Comparison of ENCODE assay signal across 18 cellular contexts in genomic region chr11:69229521-69229920, GRCh38.
DNase-seq lines count a peak whose midpoint lies in the region; ATAC-seq, FAIRE-seq and TF ChIP-seq lines count a peak whose summit lies in the region.
"Had no signal": no experiment of that assay in that cellular context is flagged by ENCODE, and none has a peak within 500 bp of the region (broad histone marks: within the 10 kb centered on the region; RNA-seq: fewer than 3 reads in every experiment).

No MANE protein-coding gene starts in this region.

- no peak overlapping the region for H3K27ac Mint-ChIP-seq in activated CD8-positive, alpha-beta T cell treated with anti-CD3 and anti-CD28 coated beads, Interleukin-2, amount 10 ng/mL, durations not matched to agents 7 days and 5 days
- H3K27ac Mint-ChIP-seq: CD4-positive, CD25-positive, alpha-beta regulatory T cell; HFFc6 had no signal

- H3K27ac ChIP-seq in right cardiac atrium (ENCODE audit: low read length) = no peak overlapping the region
- no peak overlapping the region for H3K27ac ChIP-seq in vagina
- H3K27ac ChIP-seq: BLaER1 treated with 17β-estradiol and CSF1 and Interleukin-3, amounts not matched to agents 10 nM and 100 nM had no signal

- no peaks in the 10 kb centered on the region for H3K4me1 Mint-ChIP-seq in activated CD8-positive, alpha-beta T cell treated with anti-CD3 and anti-CD28 coated beads, Interleukin-2, amount 10 ng/mL, durations not matched to agents 7 days and 5 days (ENCODE audit: low read depth)
- H3K4me1 Mint-ChIP-seq: CD4-positive, CD25-positive, alpha-beta regulatory T cell had no signal

- H3K27me3 ChIP-seq in right cardiac atrium (ENCODE audit: control insufficient read depth, insufficient read depth) (no peaks in the 10 kb centered on the region), vagina (no peaks in the 10 kb centered on the region)
- H3K27me3 ChIP-seq: BLaER1 treated with 17β-estradiol and CSF1 and Interleukin-3, amounts not matched to agents 10 nM and 100 nM had no signal

- CTCF ChIA-PET in activated CD8-positive, alpha-beta T cell treated with anti-CD3 and anti-CD28 coated beads, Interleukin-2, amount 10 ng/mL, durations not matched to agents 7 days and 5 days (lab: Charles Lee) = no interaction called here

- H3K4me3 ChIP-seq in right cardiac atrium (ENCODE audit: low read length) (no peak overlapping the region), vagina (no peak overlapping the region)
- H3K4me3 ChIP-seq: BLaER1 treated with 17β-estradiol and CSF1 and Interleukin-3, amounts not matched to agents 10 nM and 100 nM had no signal

- H3K36me3 Mint-ChIP-seq in activated CD8-positive, alpha-beta T cell treated with anti-CD3 and anti-CD28 coated beads, Interleukin-2, amount 10 ng/mL, durations not matched to agents 7 days and 5 days (ENCODE audit: low read depth) = no peaks in the 10 kb centered on the region

- H3K4me1 ChIP-seq in right cardiac atrium (ENCODE audit: control insufficient read depth, insufficient read depth, low read length) (no peaks in the 10 kb centered on the region), vagina (no peaks in the 10 kb centered on the region)

- no peak overlapping the region for H3K4me3 Mint-ChIP-seq in activated CD8-positive, alpha-beta T cell treated with anti-CD3 and anti-CD28 coated beads, Interleukin-2, amount 10 ng/mL, durations not matched to agents 7 days and 5 days
- H3K4me3 Mint-ChIP-seq: CD4-positive, CD25-positive, alpha-beta regulatory T cell; HFFc6 had no signal

- H3K9me3 Mint-ChIP-seq in activated CD8-positive, alpha-beta T cell treated with anti-CD3 and anti-CD28 coated beads, Interleukin-2, amount 10 ng/mL, durations not matched to agents 7 days and 5 days (ENCODE audit: insufficient read depth) = no peaks in the 10 kb centered on the region

- POLR2A ChIA-PET in activated CD8-positive, alpha-beta T cell treated with anti-CD3 and anti-CD28 coated beads, Interleukin-2, amount 10 ng/mL, durations not matched to agents 7 days and 5 days (lab: Charles Lee) = no interaction called here

- TF ChIP-seq CTCF in vagina (IDR thresholded peaks at IDR 0.05) = no peak

- FAIRE-seq in RCC 7860 (lab: Jason Lieb, UNC) = no peak
- FAIRE-seq: GM19239, H1, HTR-8/SVneo had no signal

- H3K9me3 ChIP-seq in right cardiac atrium (ENCODE audit: control insufficient read depth, low read length) (no peaks in the 10 kb centered on the region), vagina (no peaks in the 10 kb centered on the region)

- ATAC-seq in right cardiac atrium = no peak
- no peak for ATAC-seq in sciatic nerve
- no peak for ATAC-seq in activated CD8-positive, alpha-beta T cell treated with anti-CD3 and anti-CD28 coated beads, Interleukin-2, amount 10 ng/mL, durations not matched to agents 7 days and 5 days

- DNase-seq in cardiac septum (ENCODE audit: low spot score) = peak; percentile 69
- no peak for DNase-seq in right cardiac atrium
- DNase-seq in islet precursor cell = peak; percentile 25
- peak; percentile 32 for DNase-seq in sciatic nerve (ENCODE audit: low spot score)
- DNase-seq in vagina (ENCODE audit: extremely low spot score in 2 of 2) = peak; percentile 67
- no peak for DNase-seq in RCC 7860 (ENCODE audit: low spot score)
- no peak for DNase-seq in hepatic stellate cell (ENCODE audit: low spot score)
- no peak for DNase-seq in activated CD8-positive, alpha-beta T cell treated with anti-CD3 and anti-CD28 coated beads, Interleukin-2, amount 10 ng/mL, durations not matched to agents 7 days and 5 days
- DNase-seq: ACHN; CD4-positive, CD25-positive, alpha-beta regulatory T cell; DMS53; GF-D8; HCEC 1CT; HFFc6 had no signal

- peaks cover 28% of the 10 kb centered on the region for H3K27me3 Mint-ChIP-seq in activated CD8-positive, alpha-beta T cell treated with anti-CD3 and anti-CD28 coated beads, Interleukin-2, amount 10 ng/mL, durations not matched to agents 7 days and 5 days (ENCODE audit: low read depth)

- intact Hi-C loops in cardiac septum (cut with DNase I) = no loop called here
- intact Hi-C loops in right cardiac atrium (cut with DNase I) = no loop called here
- intact Hi-C loops in sciatic nerve (cut with DNase I) = no loop called here
- intact Hi-C loops in vagina (cut with DNase I) = no loop called here

- no peaks in the 10 kb centered on the region for H3K36me3 ChIP-seq in vagina
- H3K36me3 ChIP-seq: BLaER1 treated with 17β-estradiol and CSF1 and Interleukin-3, amounts not matched to agents 10 nM and 100 nM had no signal

- 83% methylated on average over 4 of the region's 4 CpGs for WGBS in right cardiac atrium

- TF ChIP-seq POLR2A in vagina (IDR thresholded peaks at IDR 0.05) = no peak

Comparison
In these comparisons a context has a peak if more than half of its experiments do, and no peak if none do; other contexts are left out.
1. DNase-seq: peak in cardiac septum (single experiment), islet precursor cell (single experiment), sciatic nerve (single experiment) and vagina (2 of 2); none in right cardiac atrium (0 of 3), RCC 7860 (single experiment), hepatic stellate cell (single experiment) and activated CD8-positive, alpha-beta T cell treated with anti-CD3 and anti-CD28 coated beads, Interleukin-2, amount 10 ng/mL, durations not matched to agents 7 days and 5 days (single experiment).